ENCODE assay signal across 8 cellular contexts in genomic region chr4:78056265-78057129, GRCh38. TPM values are rescaled to one million over a fixed set of nuclear protein-coding genes. Genes with fewer than 3 reads are reported as not detected.
DNase-seq lines count a peak whose midpoint lies in the region; ATAC-seq and TF ChIP-seq lines count a peak whose summit lies in the region.

No MANE protein-coding gene starts in this region.

- no peak for TF ChIP-seq POLR2A in tibial nerve (IDR thresholded peaks at IDR 0.05)

- peak; percentile 76 for ATAC-seq in HG02852 (IDR thresholded peaks at IDR 0.05; ENCODE audit: unreplicated experiment)
- ATAC-seq in esophagus mucosa: peak; percentile 60

- no peak for TF ChIP-seq EP300 in tibial nerve (IDR thresholded peaks at IDR 0.05)

- H3K4me1 ChIP-seq in tibial nerve: peaks cover 0 to 28% (median 13%) of the 10 kb centered on the region in 4 donors

- H3K36me3 ChIP-seq in tibial nerve: no peaks in the 10 kb centered on the region

- 5 to 7% methylated on average over 37 to 39 of the region's 39 CpGs for WGBS in tibial nerve, 2 donors

- H3K9me3 ChIP-seq in tibial nerve: no peaks in the 10 kb centered on the region

- H3K27ac ChIP-seq in VCaP (peak overlapping the region; percentile 99), tibial nerve (peak overlapping the region in 2 of 4 donors; percentile 52 to 79)

- peaks cover 0 to 6% of the 10 kb centered on the region in 2 donors for H3K27me3 ChIP-seq in tibial nerve

- H3K4me3 ChIP-seq in tibial nerve: peak overlapping the region; percentile 30 to 79 (median 58)

- DNase-seq in stimulated activated CD4-positive, alpha-beta T cell treated with anti-CD3 and anti-CD28 coated beads, Interleukin-15, amount 100 ng/mL, for 24 hours: peak; percentile 50
- DNase-seq in stimulated activated CD4-positive, alpha-beta T cell treated with anti-CD3 and anti-CD28 coated beads, Interleukin-4, amount 100 ng/mL, for 24 hours: no peak
- DNase-seq in NCI-H187 treated with DMSO at 0.1 percent for 48 hours (lab: John Stamatoyannopoulos, UW): peak; percentile 95
- DNase-seq in mucosa of gallbladder (ENCODE audit: low spot score): peak; percentile 84
- DNase-seq in tibial nerve (ENCODE audit: low spot score in 2 of 2): peak; percentile 57 to 80

- TF ChIP-seq CTCF in VCaP (conservative IDR thresholded peaks at IDR 0.05): 0 out of 2 replicates have a peak, but pooled peaks have one; percentile 17
- TF ChIP-seq CTCF in tibial nerve (IDR thresholded peaks at IDR 0.05): no peak

RNA-seq across cellular contexts. Expression of gene FRAS1, which starts 0.6 kb away (rescaled TPM):
- total RNA-seq in esophagus mucosa: 2.6 TPM
- 6.8 TPM for total RNA-seq in mucosa of gallbladder
- 1 to 10 TPM; 3.9 to 6.6 (median 5.1) TPM for total RNA-seq in tibial nerve
